28 cellular contexts compared by ENCODE assay signal in the genomic region with DNA sequence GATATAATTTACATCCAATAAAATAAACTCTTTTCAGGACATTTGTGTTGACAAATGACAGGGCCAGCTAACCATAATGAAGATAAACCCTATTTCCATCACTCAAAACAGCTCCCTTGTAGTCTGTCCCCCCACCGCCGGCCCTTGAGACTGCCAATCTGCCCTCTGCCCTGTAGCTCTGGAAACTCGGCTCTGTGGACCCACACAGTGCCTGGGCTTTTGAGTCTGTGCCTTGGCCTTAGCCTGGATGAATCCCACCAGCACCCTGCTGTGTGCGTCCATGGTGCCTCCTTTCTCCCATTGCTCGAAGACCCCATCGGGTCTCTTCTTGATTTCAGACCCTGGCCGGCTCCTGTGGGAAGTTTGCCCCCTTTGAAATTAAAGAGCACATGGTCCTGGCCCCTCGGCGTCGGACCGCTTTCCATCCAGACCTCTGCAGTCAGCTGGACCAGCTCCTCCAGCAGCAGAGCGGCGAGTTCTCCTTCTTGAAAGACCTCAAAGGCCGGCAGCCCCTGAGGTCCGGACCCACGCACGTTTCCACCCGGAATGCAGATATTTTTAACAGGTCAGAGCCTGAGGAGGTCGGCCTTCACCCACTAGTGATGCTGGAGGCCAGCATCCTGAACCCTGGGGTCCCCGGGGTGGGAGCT.
"Had no signal": no experiment of that assay in that cellular context is flagged by ENCODE, and none has a peak within 500 bp of the region (broad histone marks: within the 10 kb centered on the region; RNA-seq: fewer than 3 reads in every experiment).

No MANE protein-coding gene starts in this region.

- H3K4me1 Mint-ChIP-seq: immature natural killer cell had no signal

- H3K4me3 ChIP-seq: adrenal gland, body of pancreas, coronary artery, heart left ventricle, right lobe of liver, thoracic aorta had no signal

- H3K36me3 ChIP-seq: adrenal gland had no signal

- H3K27ac Mint-ChIP-seq: activated naive CD4-positive, alpha-beta T cell treated with anti-CD3 and anti-CD28 coated beads for 36 hours; activated naive CD8-positive, alpha-beta T cell treated with anti-CD3 and anti-CD28 coated beads for 36 hours; activated T-helper 1 cell treated with anti-CD3 and anti-CD28 coated beads, Interleukin-12 subunit alpha, Interleukin-12 subunit beta, Interleukin-2, Interleukin-4 antibody, amounts not matched to agents 30 ng/mL and 10 ng/mL and 1 ng/mL, durations not matched to agents 14 hours and 24 hours and 36 hours; stimulated activated naive CD8-positive, alpha-beta T cell treated with anti-CD3 and anti-CD28 coated beads, Interleukin-15, Interleukin-2, amounts not matched to agents 100 ng/mL and 50 ng/mL, for 24 hours had no signal

- DNase-seq: activated CD4-positive, alpha-beta T cell treated with anti-CD3 and anti-CD28 coated beads for 48 hours; activated CD4-positive, alpha-beta T cell treated with anti-CD3 and anti-CD28 coated beads, Interleukin-2, amount 50 U/mL, for 48 hours; activated CD8-positive, alpha-beta memory T cell treated with anti-CD3 and anti-CD28 coated beads for 24 hours; activated effector memory CD4-positive, alpha-beta T cell treated with anti-CD3 and anti-CD28 coated beads, Interleukin-2, amount 50 U/mL, for 16 hours; activated naive CD4-positive, alpha-beta T cell treated with anti-CD3 and anti-CD28 coated beads for 36 hours; activated naive CD8-positive, alpha-beta T cell treated with anti-CD3 and anti-CD28 coated beads for 36 hours; adrenal gland; aorta; body of pancreas; foreskin fibroblast; hypothalamus; immature natural killer cell; midbrain; naive thymus-derived CD4-positive, alpha-beta T cell; right lobe of liver; stimulated activated CD4-positive, alpha-beta T cell treated with anti-CD3 and anti-CD28 coated beads, Interleukin-2, amount 100 ng/mL, for 48 hours; T-helper 1 cell; T1000; trophoblast cell; WERI-Rb-1 had no signal

- FAIRE-seq: urothelium cell line had no signal

- H3K4me3 Mint-ChIP-seq: activated naive CD4-positive, alpha-beta T cell treated with anti-CD3 and anti-CD28 coated beads for 36 hours; activated naive CD8-positive, alpha-beta T cell treated with anti-CD3 and anti-CD28 coated beads for 36 hours; activated T-helper 1 cell treated with anti-CD3 and anti-CD28 coated beads, Interleukin-12 subunit alpha, Interleukin-12 subunit beta, Interleukin-2, Interleukin-4 antibody, amounts not matched to agents 30 ng/mL and 10 ng/mL and 1 ng/mL, durations not matched to agents 14 hours and 24 hours and 36 hours; immature natural killer cell; naive thymus-derived CD4-positive, alpha-beta T cell; stimulated activated naive CD8-positive, alpha-beta T cell treated with anti-CD3 and anti-CD28 coated beads, Interleukin-15, Interleukin-2, amounts not matched to agents 100 ng/mL and 50 ng/mL, for 24 hours had no signal

- H3K4me1 ChIP-seq: adrenal gland, body of pancreas, right lobe of liver had no signal

- H3K9me3 ChIP-seq: adrenal gland, body of pancreas, heart left ventricle, right lobe of liver, thoracic aorta had no signal

- ATAC-seq: activated CD4-positive, CD25-positive, alpha-beta regulatory T cell treated with anti-CD3 and anti-CD28 coated beads, Interleukin-2, amount 50 U/mL, for 24 hours; body of pancreas; esophagus mucosa; heart left ventricle; naive thymus-derived CD4-positive, alpha-beta T cell; right lobe of liver had no signal

- H3K27ac ChIP-seq: adrenal gland, body of pancreas, coronary artery, heart left ventricle, right lobe of liver, thoracic aorta, WERI-Rb-1 had no signal

- H3K9me3 Mint-ChIP-seq: activated naive CD4-positive, alpha-beta T cell treated with anti-CD3 and anti-CD28 coated beads for 36 hours; activated naive CD8-positive, alpha-beta T cell treated with anti-CD3 and anti-CD28 coated beads for 36 hours; activated T-helper 1 cell treated with anti-CD3 and anti-CD28 coated beads, Interleukin-12 subunit alpha, Interleukin-12 subunit beta, Interleukin-2, Interleukin-4 antibody, amounts not matched to agents 30 ng/mL and 10 ng/mL and 1 ng/mL, durations not matched to agents 14 hours and 24 hours and 36 hours; immature natural killer cell; naive thymus-derived CD4-positive, alpha-beta T cell; stimulated activated naive CD8-positive, alpha-beta T cell treated with anti-CD3 and anti-CD28 coated beads, Interleukin-15, Interleukin-2, amounts not matched to agents 100 ng/mL and 50 ng/mL, for 24 hours had no signal

- H3K27me3 ChIP-seq: adrenal gland, body of pancreas, heart left ventricle, right lobe of liver had no signal

- H3K27me3 Mint-ChIP-seq: activated naive CD8-positive, alpha-beta T cell treated with anti-CD3 and anti-CD28 coated beads for 36 hours; naive thymus-derived CD4-positive, alpha-beta T cell; stimulated activated naive CD8-positive, alpha-beta T cell treated with anti-CD3 and anti-CD28 coated beads, Interleukin-15, Interleukin-2, amounts not matched to agents 100 ng/mL and 50 ng/mL, for 24 hours had no signal
